In genomic region chr6:72788188-72788587, GRCh38 we compare ENCODE assay signal across 14 cellular contexts.
DNase-seq lines count a peak whose midpoint lies in the region; ATAC-seq and TF ChIP-seq lines count a peak whose summit lies in the region.
"Had no signal": no experiment of that assay in that cellular context is flagged by ENCODE, and none has a peak within 500 bp of the region (broad histone marks: within the 10 kb centered on the region; RNA-seq: fewer than 3 reads in every experiment).

No MANE protein-coding gene starts in this region.

- H3K4me3 ChIP-seq in Panc1 (ENCODE audit: low read depth in 2 of 2, low read length in 2 of 2): no peak overlapping the region
- H3K4me3 ChIP-seq: adrenal gland; BLaER1 treated with 17β-estradiol and CSF1 and Interleukin-3, amounts not matched to agents 10 nM and 100 nM; heart left ventricle had no signal

- no peaks in the 10 kb centered on the region for H3K9me3 ChIP-seq in Panc1 (ENCODE audit: control insufficient read depth, insufficient read depth, low read depth, low read length)
- H3K9me3 ChIP-seq: adrenal gland; BLaER1 treated with 17β-estradiol and CSF1 and Interleukin-3, amounts not matched to agents 10 nM and 100 nM; heart left ventricle had no signal

- in situ Hi-C loops in Panc1 (cut with HindIII; ENCODE audit: low pct_unique_long_range_greater_than_20kb, low sequenced_read_pairs): no loop called here

- POLR2A ChIA-PET in Panc1 (lab: Charles Lee): no interaction called here

- no TSS peak for BruUV-seq in Panc1 (replicated peaks; lab: Mats Ljungman, UMichigan)

- H3K4me1 ChIP-seq in Panc1 (ENCODE audit: control insufficient read depth, insufficient read depth, low read length): peaks cover 15% of the 10 kb centered on the region
- H3K4me1 ChIP-seq: adrenal gland had no signal

- no peak overlapping the region for H3K4me3 Mint-ChIP-seq in osteocyte (ENCODE audit: unreplicated experiment)
- H3K4me3 Mint-ChIP-seq: activated B cell treated with CpG ODN at 0.5 μM for 24 hours had no signal

- peaks cover 28% of the 10 kb centered on the region for H3K4me1 Mint-ChIP-seq in osteocyte (ENCODE audit: unreplicated experiment)

- peak; percentile 56; the same call in 1 of the 2 replicates for ATAC-seq in Panc1
- ATAC-seq in HG02588 (IDR thresholded peaks at IDR 0.05; ENCODE audit: unreplicated experiment): no peak
- ATAC-seq in HG02678 (IDR thresholded peaks at IDR 0.05; ENCODE audit: unreplicated experiment): no peak
- ATAC-seq: heart left ventricle had no signal

- DNase-seq in EH (ENCODE audit: low read depth) (peak; percentile 85), Panc1 (ENCODE audit: low read depth, low spot score) (no peak), epithelial cell of prostate (ENCODE audit: low read depth, low spot score) (peak; percentile 67), osteocyte (ENCODE audit: extremely low spot score, unreplicated experiment) (no peak), activated gamma-delta T cell treated with Interleukin-2 at 50 U/mL for 16 hours (no peak), KG1 (lab: John Stamatoyannopoulos, UW) (no peak)
- DNase-seq: activated B cell treated with CpG ODN at 0.5 μM for 24 hours, activated T-cell treated with anti-CD3 and anti-CD28 coated beads for 4 hours, adrenal gland, heart left ventricle, NCI-H1694 had no signal

- H3K27me3 Mint-ChIP-seq in osteocyte (ENCODE audit: unreplicated experiment): no peaks in the 10 kb centered on the region
- H3K27me3 Mint-ChIP-seq: activated B cell treated with CpG ODN at 0.5 μM for 24 hours had no signal

- CTCF ChIA-PET in Panc1 (lab: Charles Lee): no interaction called here

- intact Hi-C loops in Panc1 (cut with micrococcal nuclease; ENCODE audit: unreplicated experiment): no loop called here

- peaks cover 5% of the 10 kb centered on the region for H3K9me3 Mint-ChIP-seq in osteocyte (ENCODE audit: unreplicated experiment)
- H3K9me3 Mint-ChIP-seq: activated B cell treated with CpG ODN at 0.5 μM for 24 hours had no signal

- H3K27ac ChIP-seq in Panc1 (ENCODE audit: low read length) (peak overlapping the region; percentile 30; the same call in 1 of the 2 replicates), epithelial cell of prostate (peak overlapping the region; percentile 85)
- H3K27ac ChIP-seq: adrenal gland; BLaER1 treated with 17β-estradiol and CSF1 and Interleukin-3, amounts not matched to agents 10 nM and 100 nM; heart left ventricle had no signal

- no peaks in the 10 kb centered on the region for H3K27me3 ChIP-seq in Panc1 (ENCODE audit: control insufficient read depth, insufficient read depth, low read length)
- H3K27me3 ChIP-seq: adrenal gland; BLaER1 treated with 17β-estradiol and CSF1 and Interleukin-3, amounts not matched to agents 10 nM and 100 nM; heart left ventricle had no signal

- TF ChIP-seq CTCF in Panc1 (IDR thresholded peaks at IDR 0.05) (no peak), osteocyte (IDR thresholded peaks at IDR 0.05) (no peak)

- peak overlapping the region; percentile 83 for H3K27ac Mint-ChIP-seq in osteocyte (ENCODE audit: unreplicated experiment)
- H3K27ac Mint-ChIP-seq: activated B cell treated with CpG ODN at 0.5 μM for 24 hours had no signal

- H3K36me3 Mint-ChIP-seq in osteocyte (ENCODE audit: unreplicated experiment): no peaks in the 10 kb centered on the region

- no peaks in the 10 kb centered on the region for H3K36me3 ChIP-seq in Panc1 (ENCODE audit: control insufficient read depth, insufficient read depth, low read length)
- H3K36me3 ChIP-seq: adrenal gland, heart left ventricle had no signal

Comparison
In these comparisons a context has a peak if more than half of its experiments do, and no peak if none do; other contexts are left out.
1. DNase-seq: peak in EH (single experiment) and epithelial cell of prostate (single experiment); none in Panc1 (single experiment), osteocyte (single experiment), activated gamma-delta T cell treated with Interleukin-2 at 50 U/mL for 16 hours (single experiment) and KG1 (single experiment).